Comparison of ENCODE assay signal across 32 cellular contexts in the genomic region with DNA sequence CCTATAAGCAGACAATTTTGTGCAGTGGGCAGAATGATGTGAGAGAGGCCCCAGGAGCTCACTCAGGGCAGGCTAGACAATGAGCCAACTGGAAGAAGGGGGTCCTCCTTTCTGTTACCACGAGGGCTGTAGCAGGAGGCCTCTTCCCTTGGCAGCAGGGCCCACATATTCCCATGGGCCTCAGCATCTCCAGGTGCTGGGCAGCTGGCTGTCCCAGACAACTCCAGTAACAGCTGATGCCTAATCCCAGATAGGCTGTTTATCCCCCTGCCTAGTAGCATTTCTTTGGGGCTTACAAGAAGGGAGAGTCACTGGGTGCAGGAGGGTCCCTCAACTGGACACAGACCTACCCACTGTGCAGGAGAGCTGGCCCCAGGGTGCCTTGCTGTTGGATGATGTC.
"Had no signal": no experiment of that assay in that cellular context is flagged by ENCODE, and none has a peak within 500 bp of the region (broad histone marks: within the 10 kb centered on the region; RNA-seq: fewer than 3 reads in every experiment).

No MANE protein-coding gene starts in this region.

- H3K4me3 Mint-ChIP-seq: activated naive CD4-positive, alpha-beta T cell treated with anti-CD3 and anti-CD28 coated beads for 36 hours; activated naive CD8-positive, alpha-beta T cell treated with anti-CD3 and anti-CD28 coated beads, Interleukin-2, amount 10 ng/mL, durations not matched to agents 7 days and 5 days; activated T-cell treated with anti-CD3 and anti-CD28 coated beads, Interleukin-2, amount 50 U/mL, for 72 hours; brain; naive thymus-derived CD4-positive, alpha-beta T cell; stimulated activated naive B cell treated with anti-CD40 and anti-IgM and Interleukin-4, amounts not matched to agents 10 μg/mL and 1 μg/mL and 100 μg/mL, for 72 hours; T-helper 2 cell treated with Interferon-gamma antibody and Interleukin-4, amounts not matched to agents 5 μg/mL and 100 μg/mL, for 36 hours had no signal

- H3K27me3 ChIP-seq: ascending aorta, cardiac muscle cell, right atrium auricular region, thyroid gland, upper lobe of left lung, vagina had no signal

- H3K36me3 Mint-ChIP-seq: activated naive CD8-positive, alpha-beta T cell treated with anti-CD3 and anti-CD28 coated beads, Interleukin-2, amount 10 ng/mL, durations not matched to agents 7 days and 5 days; brain; naive thymus-derived CD4-positive, alpha-beta T cell; stimulated activated naive B cell treated with anti-CD40 and anti-IgM and Interleukin-4, amounts not matched to agents 10 μg/mL and 1 μg/mL and 100 μg/mL, for 72 hours had no signal

- DNase-seq: activated CD4-positive, alpha-beta T cell treated with anti-CD3 and anti-CD28 coated beads for 4 hours; activated CD4-positive, alpha-beta T cell treated with anti-CD3 and anti-CD28 coated beads, Interleukin-2, amount 50 U/mL, for 4 hours; activated CD4-positive, CD25-positive, alpha-beta regulatory T cell; activated effector memory CD4-positive, alpha-beta T cell treated with Interleukin-2 at 50 U/mL for 16 hours; activated naive CD4-positive, alpha-beta T cell treated with anti-CD3 and anti-CD28 coated beads for 36 hours; activated naive CD8-positive, alpha-beta T cell treated with anti-CD3 and anti-CD28 coated beads, Interleukin-2, amount 10 ng/mL, durations not matched to agents 7 days and 5 days; activated T-cell treated with anti-CD3 and anti-CD28 coated beads for 4 hours; activated T-cell treated with anti-CD3 and anti-CD28 coated beads, Interleukin-2, amount 50 U/mL, for 72 hours; cerebellar nuclear complex; dorsolateral prefrontal cortex; effector memory CD4-positive, alpha-beta T cell; erythroblast; heart left ventricle; midbrain; naive thymus-derived CD4-positive, alpha-beta T cell; nucleus accumbens; psoas muscle; stimulated activated CD4-positive, alpha-beta T cell treated with anti-CD3 and anti-CD28 coated beads, Interleukin-15, amount 100 ng/mL, for 24 hours; stimulated activated CD4-positive, alpha-beta T cell treated with anti-CD3 and anti-CD28 coated beads, Interleukin-2, amount 100 ng/mL, for 24 hours; stimulated activated naive B cell treated with anti-CD40 and anti-IgM and Interleukin-4, amounts not matched to agents 10 μg/mL and 1 μg/mL and 100 μg/mL, for 72 hours; stomach; thyroid gland; upper lobe of left lung had no signal

- H3K9me3 Mint-ChIP-seq: activated naive CD8-positive, alpha-beta T cell treated with anti-CD3 and anti-CD28 coated beads, Interleukin-2, amount 10 ng/mL, durations not matched to agents 7 days and 5 days had no signal

- H3K4me3 ChIP-seq: ascending aorta, cardiac muscle cell, coronary artery, dorsolateral prefrontal cortex, gastroesophageal sphincter, heart left ventricle, psoas muscle, right atrium auricular region, stomach, thyroid gland, upper lobe of left lung, vagina had no signal

- H3K27ac Mint-ChIP-seq: activated naive CD4-positive, alpha-beta T cell treated with anti-CD3 and anti-CD28 coated beads for 36 hours; activated naive CD8-positive, alpha-beta T cell treated with anti-CD3 and anti-CD28 coated beads, Interleukin-2, amount 10 ng/mL, durations not matched to agents 7 days and 5 days; activated T-cell treated with anti-CD3 and anti-CD28 coated beads, Interleukin-2, amount 50 U/mL, for 72 hours; naive thymus-derived CD4-positive, alpha-beta T cell; stimulated activated naive B cell treated with anti-CD40 and anti-IgM and Interleukin-4, amounts not matched to agents 10 μg/mL and 1 μg/mL and 100 μg/mL, for 72 hours; T-helper 2 cell treated with Interferon-gamma antibody and Interleukin-4, amounts not matched to agents 5 μg/mL and 100 μg/mL, for 36 hours had no signal

- H3K9me3 ChIP-seq: ascending aorta, gastroesophageal sphincter, heart left ventricle, psoas muscle, right atrium auricular region, thyroid gland, upper lobe of left lung, vagina had no signal

- H3K4me1 Mint-ChIP-seq: activated naive CD8-positive, alpha-beta T cell treated with anti-CD3 and anti-CD28 coated beads, Interleukin-2, amount 10 ng/mL, durations not matched to agents 7 days and 5 days; naive thymus-derived CD4-positive, alpha-beta T cell; stimulated activated naive B cell treated with anti-CD40 and anti-IgM and Interleukin-4, amounts not matched to agents 10 μg/mL and 1 μg/mL and 100 μg/mL, for 72 hours had no signal

- ATAC-seq: activated T-cell treated with anti-CD3 and anti-CD28 coated beads, Interleukin-2, amount 50 U/mL, for 72 hours; gastroesophageal sphincter; heart left ventricle; naive thymus-derived CD4-positive, alpha-beta T cell; psoas muscle; stimulated activated naive B cell treated with anti-CD40 and anti-IgM and Interleukin-4, amounts not matched to agents 10 μg/mL and 1 μg/mL and 100 μg/mL, for 72 hours had no signal

- H3K36me3 ChIP-seq: ascending aorta, cardiac muscle cell, gastroesophageal sphincter, heart left ventricle, right atrium auricular region, stomach, thyroid gland, upper lobe of left lung, vagina had no signal

- H3K27me3 Mint-ChIP-seq: activated naive CD8-positive, alpha-beta T cell treated with anti-CD3 and anti-CD28 coated beads, Interleukin-2, amount 10 ng/mL, durations not matched to agents 7 days and 5 days; stimulated activated naive B cell treated with anti-CD40 and anti-IgM and Interleukin-4, amounts not matched to agents 10 μg/mL and 1 μg/mL and 100 μg/mL, for 72 hours had no signal

- H3K27ac ChIP-seq: ascending aorta, cardiac muscle cell, coronary artery, dorsolateral prefrontal cortex, gastroesophageal sphincter, heart left ventricle, parathyroid adenoma, psoas muscle, right atrium auricular region, stomach, thyroid gland, upper lobe of left lung, vagina had no signal
